In the genomic region with DNA sequence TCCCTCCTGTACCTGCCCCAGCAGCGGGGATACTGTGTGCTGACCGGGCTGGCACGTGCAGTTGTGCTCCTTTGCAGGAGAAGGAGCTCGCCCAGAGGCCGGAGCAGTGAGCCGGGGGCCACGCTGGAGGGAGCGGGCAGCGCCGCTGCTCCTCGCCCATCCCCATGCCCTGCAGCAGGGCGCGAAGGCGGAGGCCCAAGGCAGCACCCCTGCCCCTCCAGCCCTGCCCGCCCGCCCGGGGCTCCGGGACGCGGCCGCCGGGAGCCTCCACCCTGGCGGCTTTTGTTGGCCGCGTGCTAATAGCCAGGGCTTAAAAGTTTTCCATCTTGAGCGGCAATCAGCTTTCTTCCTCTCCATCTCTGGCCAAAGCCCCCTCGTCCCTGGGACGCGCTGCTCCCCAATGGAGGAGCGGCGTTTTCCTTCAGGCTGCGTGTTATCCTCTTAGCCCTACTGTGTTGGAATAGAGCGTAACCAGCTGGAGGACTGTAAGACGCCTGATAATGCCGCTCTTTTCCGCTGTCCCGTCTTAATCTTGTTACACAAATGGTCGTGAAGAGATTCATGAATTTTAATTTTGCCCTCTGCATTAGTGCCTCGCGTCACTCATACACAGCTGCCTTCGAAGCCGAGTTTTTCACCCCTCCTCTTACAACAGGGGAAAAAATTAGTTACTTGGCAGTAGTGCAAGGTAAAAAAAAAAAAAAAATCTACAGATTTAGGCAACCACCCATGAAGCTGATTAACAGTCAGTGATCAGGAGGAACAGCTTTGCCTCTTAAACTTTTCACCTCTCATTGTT, we compare ENCODE assay signal across 18 cellular contexts.
DNase-seq lines count a peak whose midpoint lies in the region; ATAC-seq, FAIRE-seq and TF ChIP-seq lines count a peak whose summit lies in the region.
"Had no signal": no experiment of that assay in that cellular context is flagged by ENCODE, and none has a peak within 500 bp of the region (broad histone marks: within the 10 kb centered on the region; RNA-seq: fewer than 3 reads in every experiment).

No MANE protein-coding gene starts in this region.

- H3K4me1 ChIP-seq in cardiac muscle cell (ENCODE audit: low read depth) (peaks cover 14% of the 10 kb centered on the region), GM12878 (ENCODE audit: control insufficient read depth, insufficient read depth, low read length) (no peaks in the 10 kb centered on the region), keratinocyte (ENCODE audit: control insufficient read depth, extremely low read depth, insufficient read depth, low read length) (no peaks in the 10 kb centered on the region)
- H3K4me1 ChIP-seq: A549, ascending aorta, gastroesophageal sphincter had no signal

- SMC1A ChIA-PET in GM12878 (lab: Charles Lee; ENCODE audit: uncharacterized antibody, unreplicated experiment), result interaction anchor here (0.6 to 4.4 kb wide), 5 partner anchors 11 to 189 kb away, joined by 3 to 41 read pairs (median 4); no protein-coding TSS in a partner anchor

- H3K27ac ChIP-seq in cardiac muscle cell (no peak overlapping the region), GM12878 (ENCODE audit: control insufficient read depth, insufficient read depth) (no peak overlapping the region), keratinocyte (ENCODE audit: control insufficient read depth, insufficient read depth, low read length) (no peak overlapping the region)
- H3K27ac ChIP-seq: A549, ascending aorta, gastroesophageal sphincter, tibial nerve had no signal

- 63% methylated on average over 41 of the region's 42 CpGs for WGBS in GM12878 (ENCODE audit: insufficient coverage, insufficient replicate concordance, low lambda C conversion rate, missing lambda C conversion rate)

- no peaks in the 10 kb centered on the region for H3K9me1 ChIP-seq in keratinocyte (ENCODE audit: control insufficient read depth, extremely low read depth, insufficient read depth, low read length)

- no peak for FAIRE-seq in GM12878 (lab: Jason Lieb, UNC)
- FAIRE-seq in keratinocyte (lab: Jason Lieb, UNC), result no peak
- FAIRE-seq: A549 had no signal

- H3K27me3 ChIP-seq in cardiac muscle cell (peaks cover 74% of the 10 kb centered on the region), GM12878 (replicated peaks in 1 of 2; ENCODE audit: control insufficient read depth in 2 of 2, insufficient read depth in 2 of 2, low read length in 1 of 2) (no peaks in the 10 kb centered on the region), keratinocyte (ENCODE audit: control insufficient read depth, extremely low read depth, insufficient read depth, low read length) (peaks cover 21% of the 10 kb centered on the region)
- H3K27me3 ChIP-seq: ascending aorta, tibial nerve had no signal

- in situ Hi-C loops in GM12878 (cut with MboI), result no loop called here

- RAD21 ChIA-PET in GM12878 (lab: Charles Lee; ENCODE audit: unreplicated experiment), result interaction anchor here (0.6 to 2.3 kb wide), 4 partner anchors 11 to 208 kb away, joined by 3 to 8 read pairs (median 6); no protein-coding TSS in a partner anchor

- H3K79me2 ChIP-seq in GM12878 (ENCODE audit: control insufficient read depth, insufficient read depth, low read length) (no peaks in the 10 kb centered on the region), keratinocyte (ENCODE audit: control insufficient read depth, insufficient read depth, low read length) (no peaks in the 10 kb centered on the region)

- ATAC-seq in left cardiac atrium (no peak), GM12878 (no peak)
- no peak for ATAC-seq in stimulated activated memory B cell treated with anti-CD40 and anti-IgM and Interleukin-4, amounts not matched to agents 10 μg/mL and 1 μg/mL and 100 μg/mL, for 72 hours
- ATAC-seq in activated CD4-positive, alpha-beta T cell treated with anti-CD3 and anti-CD28 coated beads for 36 hours, result no peak
- ATAC-seq: A549, gastroesophageal sphincter had no signal

- H3K36me3 ChIP-seq in cardiac muscle cell (no peaks in the 10 kb centered on the region), GM12878 (ENCODE audit: control insufficient read depth in 2 of 2, insufficient read depth in 2 of 2, low read length in 1 of 2) (no peaks in the 10 kb centered on the region), keratinocyte (ENCODE audit: control insufficient read depth in 2 of 2, extremely low read depth in 1 of 2, insufficient read depth in 2 of 2, low read length in 2 of 2) (no peaks in the 10 kb centered on the region)
- H3K36me3 ChIP-seq: ascending aorta, gastroesophageal sphincter, tibial nerve had no signal

- no TSS peak for BruUV-seq in GM12878 (replicated peaks; lab: Mats Ljungman, UMichigan)

- H3K36me3 Mint-ChIP-seq in stimulated activated memory B cell treated with anti-CD40 and anti-IgM and Interleukin-4, amounts not matched to agents 10 μg/mL and 1 μg/mL and 100 μg/mL, for 72 hours, result peaks cover 9% of the 10 kb centered on the region
- H3K36me3 Mint-ChIP-seq in activated CD4-positive, alpha-beta T cell treated with anti-CD3 and anti-CD28 coated beads for 36 hours (ENCODE audit: low read depth), result peaks cover 3% of the 10 kb centered on the region

- no peak for TF ChIP-seq RAD21 in GM12878 (IDR thresholded peaks at IDR 0.05; ENCODE audit: insufficient read depth, low read depth, low read length)

- CTCF ChIA-PET in GM12878 (lab: Yijun Ruan, JAX), result interaction anchor here (1.8 to 3.0 kb wide), 4 partner anchors 19 to 288 kb away, joined by 4 to 48 read pairs (median 6); no protein-coding TSS in a partner anchor
- CTCF ChIA-PET in activated CD4-positive, alpha-beta T cell treated with anti-CD3 and anti-CD28 coated beads for 36 hours (lab: Charles Lee), result interaction anchor here (0.5 to 1.1 kb wide), 6 partner anchors 34 to 1407 kb away, joined by 3 read pairs; no protein-coding TSS in a partner anchor

- dilution Hi-C loops in keratinocyte (cut with MboI; ENCODE audit: extremely low pct_ligation_motif_present, low sequenced_read_pairs), result no loop called here

- TF ChIP-seq CTCF in cardiac muscle cell (IDR thresholded peaks at IDR 0.05; ENCODE audit: low read depth, low read length) (no peak), GM12878 (IDR thresholded peaks at IDR 0.05 in 2 of 3, conservative IDR thresholded peaks at IDR 0.05 in 1 of 3; ENCODE audit: control insufficient read depth in 2 of 3, extremely low read depth in 1 of 3, insufficient read depth in 1 of 3, low read depth in 3 of 3, low read length in 3 of 3) (no peak), keratinocyte (optimal IDR thresholded peaks at IDR 0.05 in 1 of 3, IDR thresholded peaks at IDR 0.05 in 1 of 3, conservative IDR thresholded peaks at IDR 0.05 in 1 of 3; ENCODE audit: extremely low read depth in 1 of 3, insufficient read depth in 2 of 3, low read length in 3 of 3) (no peak)

- no peak overlapping the region for H3K27ac Mint-ChIP-seq in stimulated activated memory B cell treated with anti-CD40 and anti-IgM and Interleukin-4, amounts not matched to agents 10 μg/mL and 1 μg/mL and 100 μg/mL, for 72 hours
- no peak overlapping the region for H3K27ac Mint-ChIP-seq in activated CD4-positive, alpha-beta T cell treated with anti-CD3 and anti-CD28 coated beads for 36 hours
- H3K27ac Mint-ChIP-seq: activated CD4-positive, alpha-beta memory T cell treated with anti-CD3 and anti-CD28 coated beads, Interleukin-2, amount 10 ng/mL, durations not matched to agents 7 days and 5 days had no signal

- H2AFZ ChIP-seq in GM12878 (ENCODE audit: control insufficient read depth, low read depth, low read length) (no peak overlapping the region; the same call in 1 of the 2 replicates), keratinocyte (ENCODE audit: control insufficient read depth, low read length) (no peak overlapping the region)

- POLR2A ChIA-PET in GM12878 (lab: Charles Lee), result interaction anchor here (0.6 kb wide), 3 partner anchors 129 to 737 kb away, joined by 3 read pairs; no protein-coding TSS in a partner anchor
- POLR2A ChIA-PET in activated CD4-positive, alpha-beta T cell treated with anti-CD3 and anti-CD28 coated beads for 36 hours (lab: Charles Lee), result no interaction called here

- TF ChIP-seq POLR2A in GM12878 (IDR thresholded peaks at IDR 0.05; ENCODE audit: low read depth, low read length), result no peak

- H3K4me2 ChIP-seq in GM12878 (ENCODE audit: control insufficient read depth, insufficient read depth), result peak overlapping the region; percentile 30; the same call in 1 of the 2 replicates
- peak overlapping the region; percentile 64 for H3K4me2 ChIP-seq in keratinocyte (ENCODE audit: control insufficient read depth, extremely low read depth, insufficient read depth, low read depth, low read length)
- H3K4me2 ChIP-seq: A549 had no signal

- H3K9ac ChIP-seq in GM12878 (ENCODE audit: control insufficient read depth, insufficient read depth, low read length) (no peak overlapping the region), keratinocyte (ENCODE audit: control insufficient read depth, extremely low read depth, insufficient read depth, low read length) (no peak overlapping the region)

- no peaks in the 10 kb centered on the region for H3K4me1 Mint-ChIP-seq in stimulated activated memory B cell treated with anti-CD40 and anti-IgM and Interleukin-4, amounts not matched to agents 10 μg/mL and 1 μg/mL and 100 μg/mL, for 72 hours
- H3K4me1 Mint-ChIP-seq in activated CD4-positive, alpha-beta T cell treated with anti-CD3 and anti-CD28 coated beads for 36 hours, result no peaks in the 10 kb centered on the region
- H3K4me1 Mint-ChIP-seq: activated CD4-positive, alpha-beta memory T cell treated with anti-CD3 and anti-CD28 coated beads, Interleukin-2, amount 10 ng/mL, durations not matched to agents 7 days and 5 days had no signal

- intact Hi-C loops in left cardiac atrium (cut with DNase I) (no loop called here), GM12878 (cut with micrococcal nuclease; ENCODE audit: unreplicated experiment) (no loop called here)
- intact Hi-C loops in activated CD4-positive, alpha-beta T cell treated with anti-CD3 and anti-CD28 coated beads for 36 hours (cut with DNase I, micrococcal nuclease), result no loop called here

- TF ChIP-seq EP300 in GM12878 (IDR thresholded peaks at IDR 0.05; ENCODE audit: borderline replicate concordance in 1 of 2, control insufficient read depth in 1 of 2, low read depth in 2 of 2, low read length in 2 of 2), result no peak

- no peaks in the 10 kb centered on the region for H3K9me3 ChIP-seq in cardiac muscle cell (ENCODE audit: low read depth)
- no peaks in the 10 kb centered on the region for H3K9me3 ChIP-seq in GM12878 (replicated peaks; ENCODE audit: control insufficient read depth, insufficient read depth, low read length)
- no peaks in the 10 kb centered on the region for H3K9me3 ChIP-seq in keratinocyte (ENCODE audit: control insufficient read depth, low read depth, low read length)
- H3K9me3 ChIP-seq: A549, ascending aorta, gastroesophageal sphincter, tibial nerve had no signal

- H4K20me1 ChIP-seq in GM12878 (ENCODE audit: control insufficient read depth, insufficient read depth), result no peaks in the 10 kb centered on the region
- H4K20me1 ChIP-seq in keratinocyte (ENCODE audit: control insufficient read depth, extremely low read depth, insufficient read depth, low read length), result no peaks in the 10 kb centered on the region

- H3K4me3 ChIP-seq in cardiac muscle cell (peak overlapping the region; percentile 7), GM12878 (no peak overlapping the region), keratinocyte (ENCODE audit: control insufficient read depth in 2 of 3, extremely low read depth in 1 of 3, insufficient read depth in 2 of 3, low read depth in 1 of 3, low read length in 3 of 3) (no peak overlapping the region)
- H3K4me3 ChIP-seq: A549, ascending aorta had no signal

- H3K9me3 Mint-ChIP-seq in stimulated activated memory B cell treated with anti-CD40 and anti-IgM and Interleukin-4, amounts not matched to agents 10 μg/mL and 1 μg/mL and 100 μg/mL, for 72 hours, result no peaks in the 10 kb centered on the region
- no peaks in the 10 kb centered on the region for H3K9me3 Mint-ChIP-seq in activated CD4-positive, alpha-beta T cell treated with anti-CD3 and anti-CD28 coated beads for 36 hours (ENCODE audit: low read depth)
- H3K9me3 Mint-ChIP-seq: activated CD4-positive, alpha-beta memory T cell treated with anti-CD3 and anti-CD28 coated beads, Interleukin-2, amount 10 ng/mL, durations not matched to agents 7 days and 5 days; IgD-negative memory B cell had no signal

- H3K27me3 Mint-ChIP-seq in stimulated activated memory B cell treated with anti-CD40 and anti-IgM and Interleukin-4, amounts not matched to agents 10 μg/mL and 1 μg/mL and 100 μg/mL, for 72 hours, result peaks cover 20% of the 10 kb centered on the region
- peaks cover 5% of the 10 kb centered on the region for H3K27me3 Mint-ChIP-seq in activated CD4-positive, alpha-beta T cell treated with anti-CD3 and anti-CD28 coated beads for 36 hours

- peak in 1 of 2 donors; percentile 15 for DNase-seq in cardiac muscle cell (ENCODE audit: low read depth in 1 of 2, low spot score in 1 of 2)
- DNase-seq in left cardiac atrium, result no peak
- DNase-seq in GM12878 (ENCODE audit: low read depth, low spot score), result no peak
- no peak for DNase-seq in keratinocyte (ENCODE audit: low read depth, low spot score)
- DNase-seq in activated CD4-positive, alpha-beta T cell treated with anti-CD3 and anti-CD28 coated beads for 36 hours, result no peak
- no peak for DNase-seq in globus pallidus (ENCODE audit: low spot score)
- no peak for DNase-seq in SW 1271 (lab: John Stamatoyannopoulos, UW)
- DNase-seq: activated CD4-positive, alpha-beta memory T cell treated with anti-CD3 and anti-CD28 coated beads, Interleukin-2, amount 10 ng/mL, durations not matched to agents 7 days and 5 days; COR-L47; NCI-H748 treated with DMSO at 0.1 percent for 48 hours; occipital lobe; T1000 had no signal

- H3K4me3 Mint-ChIP-seq in stimulated activated memory B cell treated with anti-CD40 and anti-IgM and Interleukin-4, amounts not matched to agents 10 μg/mL and 1 μg/mL and 100 μg/mL, for 72 hours, result peak overlapping the region; percentile 70
- no peak overlapping the region for H3K4me3 Mint-ChIP-seq in activated CD4-positive, alpha-beta T cell treated with anti-CD3 and anti-CD28 coated beads for 36 hours
- H3K4me3 Mint-ChIP-seq: activated CD4-positive, alpha-beta memory T cell treated with anti-CD3 and anti-CD28 coated beads, Interleukin-2, amount 10 ng/mL, durations not matched to agents 7 days and 5 days had no signal
